ENCODE assay signal across 1 cellular context in the genomic region with DNA sequence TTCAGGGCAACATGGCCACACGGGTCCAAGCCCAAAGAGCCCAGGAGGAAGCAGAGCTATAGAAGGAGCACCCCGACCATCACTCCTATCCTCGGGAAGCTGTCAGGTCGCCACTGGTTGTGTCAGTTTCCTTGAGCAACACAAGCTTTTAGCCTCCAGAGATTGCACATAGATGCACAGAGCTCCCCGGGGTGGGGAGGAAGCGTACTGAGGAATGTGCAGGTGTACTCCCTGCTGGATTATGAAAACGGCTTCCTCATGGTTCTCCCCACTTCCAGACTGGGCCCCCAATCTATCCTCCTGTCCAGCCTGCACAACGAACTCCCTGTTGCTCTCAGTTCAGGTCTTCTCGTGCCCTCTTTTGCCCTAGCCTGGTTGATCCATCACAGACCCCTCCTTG.
TF ChIP-seq lines count a peak whose summit lies in the region.

No MANE protein-coding gene starts in this region.

TF ChIP-seq in GM23338, 12 proteins besides CTCF, POLR2A, EP300 and RAD21:
- TF ChIP-seq, protein P1, sequence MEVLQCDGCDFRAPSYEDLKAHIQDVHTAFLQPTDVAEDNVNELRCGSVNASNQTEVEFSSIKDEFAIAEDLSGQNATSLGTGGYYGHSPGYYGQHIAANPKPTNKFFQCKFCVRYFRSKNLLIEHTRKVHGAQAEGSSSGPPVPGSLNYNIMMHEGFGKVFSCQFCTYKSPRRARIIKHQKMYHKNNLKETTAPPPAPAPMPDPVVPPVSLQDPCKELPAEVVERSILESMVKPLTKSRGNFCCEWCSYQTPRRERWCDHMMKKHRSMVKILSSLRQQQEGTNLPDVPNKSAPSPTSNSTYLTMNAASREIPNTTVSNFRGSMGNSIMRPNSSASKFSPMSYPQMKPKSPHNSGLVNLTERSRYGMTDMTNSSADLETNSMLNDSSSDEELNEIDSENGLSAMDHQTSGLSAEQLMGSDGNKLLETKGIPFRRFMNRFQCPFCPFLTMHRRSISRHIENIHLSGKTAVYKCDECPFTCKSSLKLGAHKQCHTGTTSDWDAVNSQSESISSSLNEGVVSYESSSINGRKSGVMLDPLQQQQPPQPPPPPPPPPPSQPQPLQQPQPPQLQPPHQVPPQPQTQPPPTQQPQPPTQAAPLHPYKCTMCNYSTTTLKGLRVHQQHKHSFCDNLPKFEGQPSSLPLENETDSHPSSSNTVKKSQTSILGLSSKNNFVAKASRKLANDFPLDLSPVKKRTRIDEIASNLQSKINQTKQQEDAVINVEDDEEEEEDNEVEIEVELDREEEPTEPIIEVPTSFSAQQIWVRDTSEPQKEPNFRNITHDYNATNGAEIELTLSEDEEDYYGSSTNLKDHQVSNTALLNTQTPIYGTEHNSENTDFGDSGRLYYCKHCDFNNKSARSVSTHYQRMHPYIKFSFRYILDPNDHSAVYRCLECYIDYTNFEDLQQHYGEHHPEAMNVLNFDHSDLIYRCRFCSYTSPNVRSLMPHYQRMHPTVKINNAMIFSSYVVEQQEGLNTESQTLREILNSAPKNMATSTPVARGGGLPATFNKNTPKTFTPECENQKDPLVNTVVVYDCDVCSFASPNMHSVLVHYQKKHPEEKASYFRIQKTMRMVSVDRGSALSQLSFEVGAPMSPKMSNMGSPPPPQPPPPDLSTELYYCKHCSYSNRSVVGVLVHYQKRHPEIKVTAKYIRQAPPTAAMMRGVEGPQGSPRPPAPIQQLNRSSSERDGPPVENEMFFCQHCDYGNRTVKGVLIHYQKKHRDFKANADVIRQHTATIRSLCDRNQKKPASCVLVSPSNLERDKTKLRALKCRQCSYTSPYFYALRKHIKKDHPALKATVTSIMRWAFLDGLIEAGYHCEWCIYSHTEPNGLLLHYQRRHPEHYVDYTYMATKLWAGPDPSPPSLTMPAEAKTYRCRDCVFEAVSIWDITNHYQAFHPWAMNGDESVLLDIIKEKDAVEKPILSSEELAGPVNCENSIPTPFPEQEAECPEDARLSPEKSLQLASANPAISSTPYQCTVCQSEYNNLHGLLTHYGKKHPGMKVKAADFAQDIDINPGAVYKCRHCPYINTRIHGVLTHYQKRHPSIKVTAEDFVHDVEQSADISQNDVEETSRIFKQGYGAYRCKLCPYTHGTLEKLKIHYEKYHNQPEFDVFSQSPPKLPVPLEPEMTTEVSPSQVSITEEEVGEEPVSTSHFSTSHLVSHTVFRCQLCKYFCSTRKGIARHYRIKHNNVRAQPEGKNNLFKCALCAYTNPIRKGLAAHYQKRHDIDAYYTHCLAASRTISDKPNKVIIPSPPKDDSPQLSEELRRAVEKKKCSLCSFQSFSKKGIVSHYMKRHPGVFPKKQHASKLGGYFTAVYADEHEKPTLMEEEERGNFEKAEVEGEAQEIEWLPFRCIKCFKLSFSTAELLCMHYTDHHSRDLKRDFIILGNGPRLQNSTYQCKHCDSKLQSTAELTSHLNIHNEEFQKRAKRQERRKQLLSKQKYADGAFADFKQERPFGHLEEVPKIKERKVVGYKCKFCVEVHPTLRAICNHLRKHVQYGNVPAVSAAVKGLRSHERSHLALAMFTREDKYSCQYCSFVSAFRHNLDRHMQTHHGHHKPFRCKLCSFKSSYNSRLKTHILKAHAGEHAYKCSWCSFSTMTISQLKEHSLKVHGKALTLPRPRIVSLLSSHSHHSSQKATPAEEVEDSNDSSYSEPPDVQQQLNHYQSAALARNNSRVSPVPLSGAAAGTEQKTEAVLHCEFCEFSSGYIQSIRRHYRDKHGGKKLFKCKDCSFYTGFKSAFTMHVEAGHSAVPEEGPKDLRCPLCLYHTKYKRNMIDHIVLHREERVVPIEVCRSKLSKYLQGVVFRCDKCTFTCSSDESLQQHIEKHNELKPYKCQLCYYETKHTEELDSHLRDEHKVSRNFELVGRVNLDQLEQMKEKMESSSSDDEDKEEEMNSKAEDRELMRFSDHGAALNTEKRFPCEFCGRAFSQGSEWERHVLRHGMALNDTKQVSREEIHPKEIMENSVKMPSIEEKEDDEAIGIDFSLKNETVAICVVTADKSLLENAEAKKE (CRISPR knock-in tag; IDR thresholded peaks at IDR 0.05), result no peak
- TF ChIP-seq, protein P2, sequence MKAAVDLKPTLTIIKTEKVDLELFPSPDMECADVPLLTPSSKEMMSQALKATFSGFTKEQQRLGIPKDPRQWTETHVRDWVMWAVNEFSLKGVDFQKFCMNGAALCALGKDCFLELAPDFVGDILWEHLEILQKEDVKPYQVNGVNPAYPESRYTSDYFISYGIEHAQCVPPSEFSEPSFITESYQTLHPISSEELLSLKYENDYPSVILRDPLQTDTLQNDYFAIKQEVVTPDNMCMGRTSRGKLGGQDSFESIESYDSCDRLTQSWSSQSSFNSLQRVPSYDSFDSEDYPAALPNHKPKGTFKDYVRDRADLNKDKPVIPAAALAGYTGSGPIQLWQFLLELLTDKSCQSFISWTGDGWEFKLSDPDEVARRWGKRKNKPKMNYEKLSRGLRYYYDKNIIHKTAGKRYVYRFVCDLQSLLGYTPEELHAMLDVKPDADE (IDR thresholded peaks at IDR 0.05), result no peak
- TF ChIP-seq ZNF114 (CRISPR knock-in tag; IDR thresholded peaks at IDR 0.05) (no peak), EZH2phosphoT487 (IDR thresholded peaks at IDR 0.05; ENCODE audit: unreplicated experiment) (no peak), CREB1 (CRISPR knock-in tag; IDR thresholded peaks at IDR 0.05; ENCODE audit: low read depth) (no peak), EZH2 (IDR thresholded peaks at IDR 0.05; ENCODE audit: low read depth, unreplicated experiment) (no peak), ZNF331 (CRISPR knock-in tag; IDR thresholded peaks at IDR 0.05; ENCODE audit: low read depth) (no peak), POLR2AphosphoS5 (IDR thresholded peaks at IDR 0.05; ENCODE audit: low read depth) (no peak), JUNB (IDR thresholded peaks at IDR 0.05; ENCODE audit: unreplicated experiment) (no peak), NANOG (IDR thresholded peaks at IDR 0.05; ENCODE audit: borderline replicate concordance) (no peak)
- TF ChIP-seq, protein P3, sequence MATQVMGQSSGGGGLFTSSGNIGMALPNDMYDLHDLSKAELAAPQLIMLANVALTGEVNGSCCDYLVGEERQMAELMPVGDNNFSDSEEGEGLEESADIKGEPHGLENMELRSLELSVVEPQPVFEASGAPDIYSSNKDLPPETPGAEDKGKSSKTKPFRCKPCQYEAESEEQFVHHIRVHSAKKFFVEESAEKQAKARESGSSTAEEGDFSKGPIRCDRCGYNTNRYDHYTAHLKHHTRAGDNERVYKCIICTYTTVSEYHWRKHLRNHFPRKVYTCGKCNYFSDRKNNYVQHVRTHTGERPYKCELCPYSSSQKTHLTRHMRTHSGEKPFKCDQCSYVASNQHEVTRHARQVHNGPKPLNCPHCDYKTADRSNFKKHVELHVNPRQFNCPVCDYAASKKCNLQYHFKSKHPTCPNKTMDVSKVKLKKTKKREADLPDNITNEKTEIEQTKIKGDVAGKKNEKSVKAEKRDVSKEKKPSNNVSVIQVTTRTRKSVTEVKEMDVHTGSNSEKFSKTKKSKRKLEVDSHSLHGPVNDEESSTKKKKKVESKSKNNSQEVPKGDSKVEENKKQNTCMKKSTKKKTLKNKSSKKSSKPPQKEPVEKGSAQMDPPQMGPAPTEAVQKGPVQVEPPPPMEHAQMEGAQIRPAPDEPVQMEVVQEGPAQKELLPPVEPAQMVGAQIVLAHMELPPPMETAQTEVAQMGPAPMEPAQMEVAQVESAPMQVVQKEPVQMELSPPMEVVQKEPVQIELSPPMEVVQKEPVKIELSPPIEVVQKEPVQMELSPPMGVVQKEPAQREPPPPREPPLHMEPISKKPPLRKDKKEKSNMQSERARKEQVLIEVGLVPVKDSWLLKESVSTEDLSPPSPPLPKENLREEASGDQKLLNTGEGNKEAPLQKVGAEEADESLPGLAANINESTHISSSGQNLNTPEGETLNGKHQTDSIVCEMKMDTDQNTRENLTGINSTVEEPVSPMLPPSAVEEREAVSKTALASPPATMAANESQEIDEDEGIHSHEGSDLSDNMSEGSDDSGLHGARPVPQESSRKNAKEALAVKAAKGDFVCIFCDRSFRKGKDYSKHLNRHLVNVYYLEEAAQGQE (IDR thresholded peaks at IDR 0.05; ENCODE audit: unreplicated experiment), result no peak
